Comparison of ENCODE assay signal across 8 cellular contexts in genomic region chr17:42566873-42567573, GRCh38. TPM values are rescaled to one million over a fixed set of nuclear protein-coding genes. Genes with fewer than 3 reads are reported as not detected.
DNase-seq lines count a peak whose midpoint lies in the region; ATAC-seq and TF ChIP-seq lines count a peak whose summit lies in the region.

A gene with protein sequence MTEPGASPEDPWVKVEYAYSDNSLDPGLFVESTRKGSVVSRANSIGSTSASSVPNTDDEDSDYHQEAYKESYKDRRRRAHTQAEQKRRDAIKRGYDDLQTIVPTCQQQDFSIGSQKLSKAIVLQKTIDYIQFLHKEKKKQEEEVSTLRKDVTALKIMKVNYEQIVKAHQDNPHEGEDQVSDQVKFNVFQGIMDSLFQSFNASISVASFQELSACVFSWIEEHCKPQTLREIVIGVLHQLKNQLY (plus strand): TSS chr17:42567100. CDS start chr17:42567125, 25 bp downstream.

- dilution Hi-C loops in mammary epithelial cell (cut with HindIII; ENCODE audit: low sequenced_read_pairs): no loop called here

- H2AFZ ChIP-seq in mammary epithelial cell (ENCODE audit: low read depth, low read length): peak within 1 kb of the TSS; percentile 69
- H2AFZ ChIP-seq in smooth muscle cell (ENCODE audit: low read depth): peak within 1 kb of the TSS; percentile 22

- H3K9me3 ChIP-seq in mammary epithelial cell (replicated peaks; ENCODE audit: insufficient read depth, low read length): no peaks in the 10 kb centered on the region
- no peaks in the 10 kb centered on the region for H3K9me3 ChIP-seq in smooth muscle cell (replicated peaks; ENCODE audit: low read depth)

- BruUV-seq in mammary epithelial cell (replicated peaks; lab: Mats Ljungman, UMichigan): no TSS peak

- H3K4me1 ChIP-seq in mammary epithelial cell (ENCODE audit: insufficient read depth, low read length) (peaks cover 23% of the 10 kb centered on the region), smooth muscle cell (ENCODE audit: low read depth) (peaks cover 14% of the 10 kb centered on the region)

- H3K27me3 Mint-ChIP-seq in WTC11 (ENCODE audit: low read depth): no peaks in the 10 kb centered on the region
- peaks cover 13 to 21% (median 13%) of the 10 kb centered on the region in 3 donors for H3K27me3 Mint-ChIP-seq in immature natural killer cell (ENCODE audit: low read depth in 3 of 3)

- TF ChIP-seq CTCF in GM13977 (IDR thresholded peaks at IDR 0.05; ENCODE audit: extremely low read depth, insufficient read depth, missing control alignments): no peak
- no peak for TF ChIP-seq CTCF in WTC11 (IDR thresholded peaks at IDR 0.05)
- TF ChIP-seq CTCF in mammary epithelial cell (conservative IDR thresholded peaks at IDR 0.05 in 1 of 2, IDR thresholded peaks at IDR 0.05 in 1 of 2; ENCODE audit: extremely low read depth in 1 of 2, insufficient read depth in 1 of 2, low read depth in 1 of 2, low read length in 2 of 2): no peak
- no peak for TF ChIP-seq CTCF in smooth muscle cell (IDR thresholded peaks at IDR 0.05; ENCODE audit: borderline replicate concordance, insufficient read depth, poor library complexity, severe bottlenecking)

- WGBS in mammary epithelial cell (ENCODE audit: low coverage, missing lambda C conversion rate): 8% methylated on average over 7 of the region's 72 CpGs
- under 1% methylated on average over 57 of the region's 72 CpGs for WGBS in smooth muscle cell (ENCODE audit: low lambda C conversion rate)

- H3K27ac ChIP-seq in mammary epithelial cell (ENCODE audit: insufficient read depth, low read depth, low read length): peak within 1 kb of the TSS; percentile 53
- peak within 1 kb of the TSS; percentile 56 for H3K27ac ChIP-seq in smooth muscle cell (ENCODE audit: low read depth)

- H3K27me3 ChIP-seq in mammary epithelial cell (ENCODE audit: insufficient read depth, low read length) (no peaks in the 10 kb centered on the region), smooth muscle cell (ENCODE audit: low read depth) (no peaks in the 10 kb centered on the region)

- intact Hi-C loops in mammary epithelial cell (cut with micrococcal nuclease): no loop called here

- peak; percentile 43 for ATAC-seq in HG03108 (IDR thresholded peaks at IDR 0.05; ENCODE audit: unreplicated experiment)
- ATAC-seq in WTC11: peak; percentile 70
- ATAC-seq in HG02623 (IDR thresholded peaks at IDR 0.05; ENCODE audit: unreplicated experiment): no peak

- H3K36me3 ChIP-seq in mammary epithelial cell (ENCODE audit: insufficient read depth, low read length) (peaks cover 32% of the 10 kb centered on the region), smooth muscle cell (ENCODE audit: low read depth) (peaks cover 3% of the 10 kb centered on the region)

- H3K4me2 ChIP-seq in mammary epithelial cell (ENCODE audit: insufficient read depth, low read depth, low read length) (peak within 1 kb of the TSS; percentile 95), smooth muscle cell (peak within 1 kb of the TSS; percentile 94)

- H4K20me1 ChIP-seq in mammary epithelial cell (ENCODE audit: insufficient read depth, low read length) (no peaks in the 10 kb centered on the region), smooth muscle cell (ENCODE audit: low read depth) (no peaks in the 10 kb centered on the region)

- H3K4me3 Mint-ChIP-seq in WTC11 (peak within 1 kb of the TSS; percentile 94), immature natural killer cell (peak within 1 kb of the TSS; percentile 93 to 98 (median 94))

- H3K36me3 Mint-ChIP-seq in WTC11 (peaks cover 32% of the 10 kb centered on the region), immature natural killer cell (peaks cover 0 to 23% (median 7%) of the 10 kb centered on the region in 3 donors)

- peaks cover 8% of the 10 kb centered on the region for H3F3A ChIP-seq in smooth muscle cell (ENCODE audit: low read depth)

- H3K9ac ChIP-seq in mammary epithelial cell (ENCODE audit: insufficient read depth, low read length) (peak within 1 kb of the TSS; percentile 22), smooth muscle cell (ENCODE audit: low read depth) (peak within 1 kb of the TSS; percentile 76)

- H3K79me2 ChIP-seq in mammary epithelial cell (ENCODE audit: insufficient read depth, low read length) (peaks cover 68% of the 10 kb centered on the region), smooth muscle cell (ENCODE audit: low read depth) (peaks cover 30% of the 10 kb centered on the region)

- in situ Hi-C loops in GM13977 (cut with MboI; ENCODE audit: low pct_unique_long_range_greater_than_20kb, low sequenced_read_pairs, unreplicated experiment) (loop anchor here (25.0 kb wide), 1 partner anchor 370 kb away; no protein-coding TSS in a partner anchor), mammary epithelial cell (cut with MboI; ENCODE audit: low sequenced_read_pairs in 2 of 2) (no loop called here)

- H3K27ac Mint-ChIP-seq in WTC11: peak within 1 kb of the TSS; percentile 92
- H3K27ac Mint-ChIP-seq in immature natural killer cell: peak within 1 kb of the TSS; percentile 82 to 98 (median 92)

- H3K4me3 ChIP-seq in mammary epithelial cell (replicated peaks in 1 of 3; ENCODE audit: insufficient read depth in 1 of 3, low read depth in 2 of 3, low read length in 3 of 3): peak within 1 kb of the TSS; percentile 86 to 96 (median 88)
- peak within 1 kb of the TSS; percentile 87 for H3K4me3 ChIP-seq in smooth muscle cell

- peak; percentile 100 for DNase-seq in GM13977 (ENCODE audit: low spot score)
- peak; percentile 89 for DNase-seq in NCI-H2227 treated with DMSO at 0.1 percent for 48 hours (lab: John Stamatoyannopoulos, UW)
- DNase-seq in WTC11 (ENCODE audit: low spot score): peak; percentile 92
- peak; percentile 79 for DNase-seq in mammary epithelial cell
- peak; percentile 93 to 94 (median 93) for DNase-seq in immature natural killer cell
- DNase-seq in smooth muscle cell (lab: John Stamatoyannopoulos, UW; ENCODE audit: unreplicated experiment): peak; percentile 76

- POLR2A ChIA-PET in WTC11 (lab: Charles Lee): no interaction called here

- H3K9me3 Mint-ChIP-seq in WTC11: no peaks in the 10 kb centered on the region
- no peaks in the 10 kb centered on the region for H3K9me3 Mint-ChIP-seq in immature natural killer cell

- CTCF ChIA-PET in WTC11 (lab: Charles Lee) (interaction anchor here (0.6 to 3.4 kb wide), 8 partner anchors 11 to 200 kb away, joined by 3 to 30 read pairs (median 4); partner anchors contain the start of gene PSMC3IP), mammary epithelial cell (lab: Charles Lee; ENCODE audit: low non-redundant PET) (no interaction called here)

- H3K4me1 Mint-ChIP-seq in WTC11: peaks cover 22% of the 10 kb centered on the region
- H3K4me1 Mint-ChIP-seq in immature natural killer cell: peaks cover 44% of the 10 kb centered on the region in 2 donors

TF ChIP-seq in WTC11, 78 proteins besides CTCF, POLR2A, EP300 and RAD21 (continues in another document):
- TF ChIP-seq FOXP1 (CRISPR knock-in tag; IDR thresholded peaks at IDR 0.05; ENCODE audit: borderline replicate concordance) (peak; percentile 73), MAX (CRISPR knock-in tag; IDR thresholded peaks at IDR 0.05) (peak; percentile 84), ZNF138 (CRISPR knock-in tag; conservative IDR thresholded peaks at IDR 0.05) (0 out of 2 replicates have a peak, but pooled peaks have one; percentile 50), IRF2 (CRISPR knock-in tag; IDR thresholded peaks at IDR 0.05; ENCODE audit: borderline replicate concordance, low read depth) (no peak), ZNF423 (CRISPR knock-in tag; IDR thresholded peaks at IDR 0.05) (peak; percentile 72)
- TF ChIP-seq, protein P1, sequence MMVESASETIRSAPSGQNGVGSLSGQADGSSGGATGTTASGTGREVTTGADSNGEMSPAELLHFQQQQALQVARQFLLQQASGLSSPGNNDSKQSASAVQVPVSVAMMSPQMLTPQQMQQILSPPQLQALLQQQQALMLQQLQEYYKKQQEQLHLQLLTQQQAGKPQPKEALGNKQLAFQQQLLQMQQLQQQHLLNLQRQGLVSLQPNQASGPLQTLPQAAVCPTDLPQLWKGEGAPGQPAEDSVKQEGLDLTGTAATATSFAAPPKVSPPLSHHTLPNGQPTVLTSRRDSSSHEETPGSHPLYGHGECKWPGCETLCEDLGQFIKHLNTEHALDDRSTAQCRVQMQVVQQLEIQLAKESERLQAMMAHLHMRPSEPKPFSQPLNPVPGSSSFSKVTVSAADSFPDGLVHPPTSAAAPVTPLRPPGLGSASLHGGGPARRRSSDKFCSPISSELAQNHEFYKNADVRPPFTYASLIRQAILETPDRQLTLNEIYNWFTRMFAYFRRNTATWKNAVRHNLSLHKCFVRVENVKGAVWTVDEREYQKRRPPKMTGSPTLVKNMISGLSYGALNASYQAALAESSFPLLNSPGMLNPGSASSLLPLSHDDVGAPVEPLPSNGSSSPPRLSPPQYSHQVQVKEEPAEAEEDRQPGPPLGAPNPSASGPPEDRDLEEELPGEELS (CRISPR knock-in tag; IDR thresholded peaks at IDR 0.05): peak; percentile 40; the same call in 1 of the 2 replicates

RNA-seq across cellular contexts. Expression of the gene that starts here (rescaled TPM):
- total RNA-seq in WTC11 (2021) (26.9 to 34.9 TPM (median 30.1 TPM) in 3 replicates), mammary epithelial cell (10 to 100 TPM; 24.5 to 40.4 TPM), smooth muscle cell (21.6 and 30.1 TPM in 2 replicates)
- polyA plus RNA-seq in mammary epithelial cell (49.3 TPM), immature natural killer cell (10 to 100 TPM; 25.0 to 41.0 (median 30.5) TPM), smooth muscle cell (21.1 and 26.4 TPM in 2 replicates)
- polyA minus RNA-seq in mammary epithelial cell: 26.6 TPM
